Comparison of ENCODE assay signal across 17 cellular contexts in the genomic region with DNA sequence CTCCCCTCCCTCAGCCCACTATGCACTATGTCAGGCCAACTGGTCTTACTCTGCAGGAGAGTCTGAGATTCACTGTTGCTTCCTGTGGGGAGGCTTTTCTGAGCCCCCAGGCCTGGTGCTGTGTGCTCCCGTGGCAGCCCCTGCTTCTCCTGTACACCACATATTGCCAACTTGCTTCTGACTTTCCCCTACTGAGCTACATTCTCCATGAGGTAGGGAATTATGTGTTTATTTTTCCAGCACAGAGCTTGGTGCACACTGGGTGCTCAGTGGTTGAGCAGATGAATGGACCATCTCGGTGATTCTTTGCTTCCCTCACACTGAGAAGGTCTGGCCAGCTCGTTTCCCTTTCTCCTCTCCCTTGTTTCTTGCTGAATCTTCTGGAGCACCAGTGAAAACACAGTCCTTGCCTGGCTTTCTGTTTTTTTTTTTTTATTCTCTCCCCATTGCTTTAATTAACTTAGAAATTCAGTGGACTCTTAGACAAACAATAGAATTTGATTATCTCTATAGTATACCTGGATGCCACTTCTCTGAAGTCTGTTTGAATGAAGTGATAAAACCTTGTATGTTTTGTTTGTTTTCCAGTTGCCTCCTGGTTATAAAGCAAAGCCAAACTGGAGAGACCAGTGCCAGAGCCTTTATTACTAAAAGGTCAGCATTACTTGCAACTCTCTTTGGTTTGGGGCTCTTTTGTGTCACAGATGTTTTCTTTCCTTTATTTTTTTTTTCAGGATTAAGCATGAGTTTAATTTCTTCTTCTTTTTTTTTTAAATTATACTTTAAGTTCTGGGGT. TPM values are rescaled to one million over a fixed set of nuclear protein-coding genes. Genes with fewer than 3 reads are reported as not detected.
DNase-seq lines count a peak whose midpoint lies in the region; ATAC-seq and TF ChIP-seq lines count a peak whose summit lies in the region.
"Had no signal": no experiment of that assay in that cellular context is flagged by ENCODE, and none has a peak within 500 bp of the region (broad histone marks: within the 10 kb centered on the region; RNA-seq: fewer than 3 reads in every experiment).

No MANE protein-coding gene starts in this region.

- TF ChIP-seq CTCF in C4-2B (conservative IDR thresholded peaks at IDR 0.05) (no peak), left lung (IDR thresholded peaks at IDR 0.05) (no peak)

- no peaks in the 10 kb centered on the region for H3K36me3 Mint-ChIP-seq in activated CD4-positive, alpha-beta T cell treated with anti-CD3 and anti-CD28 coated beads, Interleukin-2, amount 10 ng/mL, durations not matched to agents 7 days and 5 days (ENCODE audit: low read depth)

- CTCF ChIA-PET in activated CD4-positive, alpha-beta T cell treated with anti-CD3 and anti-CD28 coated beads, Interleukin-2, amount 10 ng/mL, durations not matched to agents 7 days and 5 days (lab: Charles Lee), result interaction anchor here (0.6 kb wide), 1 partner anchor 268 kb away, joined by 3 read pairs; no protein-coding TSS in a partner anchor

- H3K27me3 Mint-ChIP-seq in activated CD4-positive, alpha-beta T cell treated with anti-CD3 and anti-CD28 coated beads, Interleukin-2, amount 10 ng/mL, durations not matched to agents 7 days and 5 days, result peaks cover 2% of the 10 kb centered on the region
- H3K27me3 Mint-ChIP-seq: activated naive CD8-positive, alpha-beta T cell treated with anti-CD3 and anti-CD28 coated beads for 36 hours had no signal

- intact Hi-C loops in left lung (cut with DNase I), result no loop called here

- H3K27ac ChIP-seq in C4-2B, result peak overlapping the region; percentile 12; the same call in 1 of the 2 replicates
- H3K27ac ChIP-seq in angular gyrus (ENCODE audit: low read depth, low read length), result peak overlapping the region; percentile 27
- peak overlapping the region in 1 of 2 donors; percentile 63 for H3K27ac ChIP-seq in left lung

- H3K27me3 ChIP-seq in left lung, result no peaks in the 10 kb centered on the region
- H3K27me3 ChIP-seq: MG63 had no signal

- no peak overlapping the region for H3K27ac Mint-ChIP-seq in activated CD4-positive, alpha-beta T cell treated with anti-CD3 and anti-CD28 coated beads, Interleukin-2, amount 10 ng/mL, durations not matched to agents 7 days and 5 days
- H3K27ac Mint-ChIP-seq: activated naive CD8-positive, alpha-beta T cell treated with anti-CD3 and anti-CD28 coated beads for 36 hours; endodermal cell; nephron; T-helper 1 cell treated with Interleukin-12 subunit alpha and Interleukin-12 subunit beta and Interleukin-4 antibody, amounts not matched to agents 30 μg/mL and 1 μg/mL, for 36 hours had no signal

- ATAC-seq in left lung (peak; percentile 10), GM18873 (IDR thresholded peaks at IDR 0.05; ENCODE audit: low FRiP score, unreplicated experiment) (no peak)

- peaks cover 2% of the 10 kb centered on the region for H3K9me3 Mint-ChIP-seq in activated CD4-positive, alpha-beta T cell treated with anti-CD3 and anti-CD28 coated beads, Interleukin-2, amount 10 ng/mL, durations not matched to agents 7 days and 5 days
- H3K9me3 Mint-ChIP-seq: T-helper 1 cell treated with Interleukin-12 subunit alpha and Interleukin-12 subunit beta and Interleukin-4 antibody, amounts not matched to agents 30 μg/mL and 1 μg/mL, for 36 hours had no signal

- no peak overlapping the region for H3K4me3 ChIP-seq in left lung
- H3K4me3 ChIP-seq: lung, MG63 had no signal

- H3K4me1 Mint-ChIP-seq in activated CD4-positive, alpha-beta T cell treated with anti-CD3 and anti-CD28 coated beads, Interleukin-2, amount 10 ng/mL, durations not matched to agents 7 days and 5 days, result no peaks in the 10 kb centered on the region
- H3K4me1 Mint-ChIP-seq: activated naive CD8-positive, alpha-beta T cell treated with anti-CD3 and anti-CD28 coated beads for 36 hours; endodermal cell had no signal

- POLR2A ChIA-PET in activated CD4-positive, alpha-beta T cell treated with anti-CD3 and anti-CD28 coated beads, Interleukin-2, amount 10 ng/mL, durations not matched to agents 7 days and 5 days (lab: Charles Lee), result no interaction called here

- H3K4me3 Mint-ChIP-seq in activated CD4-positive, alpha-beta T cell treated with anti-CD3 and anti-CD28 coated beads, Interleukin-2, amount 10 ng/mL, durations not matched to agents 7 days and 5 days, result no peak overlapping the region
- H3K4me3 Mint-ChIP-seq: activated naive CD8-positive, alpha-beta T cell treated with anti-CD3 and anti-CD28 coated beads for 36 hours; endodermal cell; nephron; T-helper 1 cell treated with Interleukin-12 subunit alpha and Interleukin-12 subunit beta and Interleukin-4 antibody, amounts not matched to agents 30 μg/mL and 1 μg/mL, for 36 hours had no signal

- H3K4me1 ChIP-seq in left lung, result no peaks in the 10 kb centered on the region

- H3K36me3 ChIP-seq in left lung, result no peaks in the 10 kb centered on the region
- H3K36me3 ChIP-seq: MG63 had no signal

- DNase-seq in HT-29 (ENCODE audit: low spot score) (peak; percentile 19), left lung (no peak), inferior parietal cortex (ENCODE audit: extremely low spot score) (no peak), SIG-M5 treated with dmso at 0.1 percent for 504 hours (lab: John Stamatoyannopoulos, UW; ENCODE audit: unreplicated experiment) (no peak)
- no peak for DNase-seq in activated CD4-positive, alpha-beta T cell treated with anti-CD3 and anti-CD28 coated beads, Interleukin-2, amount 10 ng/mL, durations not matched to agents 7 days and 5 days
- DNase-seq: activated naive CD8-positive, alpha-beta T cell treated with anti-CD3 and anti-CD28 coated beads for 36 hours; caudate nucleus; DMS79 treated with DMSO at 0.1 percent for 48 hours; endodermal cell; NCI-H748 treated with DMSO at 0.1 percent for 48 hours had no signal

- no peaks in the 10 kb centered on the region for H3K9me3 ChIP-seq in left lung

RNA-seq across cellular contexts. Expression of a gene that starts 50.3 kb away (rescaled TPM):
- 1.1 and 1.9 TPM in 2 replicates for total RNA-seq in HT-29 (2014; rRNA removed; shearing (Covaris generic))
- total RNA-seq in left lung, result 1 to 10 TPM; 2.5 to 3.6 TPM
- total RNA-seq in activated CD4-positive, alpha-beta T cell treated with anti-CD3 and anti-CD28 coated beads, Interleukin-2, amount 10 ng/mL, durations not matched to agents 7 days and 5 days, result 1 to 10 TPM; 1.7 to 2.1 TPM
